19 cellular contexts compared by ENCODE assay signal in genomic region chrX:19616959-19617358, GRCh38.
DNase-seq lines count a peak whose midpoint lies in the region; ATAC-seq and TF ChIP-seq lines count a peak whose summit lies in the region.
"Had no signal": no experiment of that assay in that cellular context is flagged by ENCODE, and none has a peak within 500 bp of the region (broad histone marks: within the 10 kb centered on the region; RNA-seq: fewer than 3 reads in every experiment).

No MANE protein-coding gene starts in this region.

- no peaks in the 10 kb centered on the region for H3K36me3 ChIP-seq in thyroid gland
- H3K36me3 ChIP-seq: tibial artery had no signal

- DNase-seq in activated naive CD4-positive, alpha-beta T cell treated with Interleukin-2 at 50 U/mL for 16 hours = no peak
- DNase-seq in activated naive CD8-positive, alpha-beta T cell treated with anti-CD3 and anti-CD28 coated beads, Interleukin-2, amount 50 U/mL, for 24 hours = no peak
- DNase-seq in foreskin fibroblast (peak; percentile 24 to 59), thyroid gland (no peak), retina (no peak), NCI-H345 treated with DMSO at 0.1 percent for 48 hours (lab: John Stamatoyannopoulos, UW; ENCODE audit: unreplicated experiment) (no peak)
- DNase-seq: ACHN; central memory CD4-positive, alpha-beta T cell; KBM-7; midbrain; NCI-H2029; NCI-H446 treated with DMSO at 0.1 percent for 48 hours; T-helper 1 cell; tibial artery had no signal

- no peaks in the 10 kb centered on the region for H3K9me3 Mint-ChIP-seq in activated naive CD4-positive, alpha-beta T cell treated with anti-CD3 and anti-CD28 coated beads, Interleukin-2, amount 50 U/mL, for 24 hours
- no peaks in the 10 kb centered on the region for H3K9me3 Mint-ChIP-seq in activated naive CD8-positive, alpha-beta T cell treated with anti-CD3 and anti-CD28 coated beads, Interleukin-2, amount 50 U/mL, for 24 hours
- H3K9me3 Mint-ChIP-seq: activated T-helper 1 cell treated with anti-CD3 and anti-CD28 coated beads, Interleukin-12 subunit alpha, Interleukin-12 subunit beta, Interleukin-2, Interleukin-4 antibody, amounts not matched to agents 30 ng/mL and 10 ng/mL and 1 ng/mL, durations not matched to agents 14 hours and 24 hours and 36 hours; stimulated activated memory B cell treated with anti-CD40 and anti-IgM and Interleukin-4, amounts not matched to agents 10 μg/mL and 1 μg/mL and 100 μg/mL, for 72 hours had no signal

- ATAC-seq in activated naive CD8-positive, alpha-beta T cell treated with anti-CD3 and anti-CD28 coated beads, Interleukin-2, amount 50 U/mL, for 24 hours = no peak
- no peak for ATAC-seq in GM18498 (IDR thresholded peaks at IDR 0.05; ENCODE audit: unreplicated experiment)
- ATAC-seq: HCT116; stimulated activated memory B cell treated with anti-CD40 and anti-IgM and Interleukin-4, amounts not matched to agents 10 μg/mL and 1 μg/mL and 100 μg/mL, for 72 hours had no signal

- H3K27ac Mint-ChIP-seq in activated naive CD4-positive, alpha-beta T cell treated with anti-CD3 and anti-CD28 coated beads, Interleukin-2, amount 50 U/mL, for 24 hours = peak overlapping the region; percentile 2
- peak overlapping the region; percentile 42 for H3K27ac Mint-ChIP-seq in activated naive CD8-positive, alpha-beta T cell treated with anti-CD3 and anti-CD28 coated beads, Interleukin-2, amount 50 U/mL, for 24 hours
- H3K27ac Mint-ChIP-seq: stimulated activated memory B cell treated with anti-CD40 and anti-IgM and Interleukin-4, amounts not matched to agents 10 μg/mL and 1 μg/mL and 100 μg/mL, for 72 hours had no signal

- H3K4me3 ChIP-seq in foreskin fibroblast (ENCODE audit: low read depth in 1 of 2, low read length in 2 of 2) (no peak overlapping the region), thyroid gland (replicated peaks in 1 of 3) (no peak overlapping the region)
- H3K4me3 ChIP-seq: tibial artery had no signal

- no peaks in the 10 kb centered on the region for H3K27me3 ChIP-seq in thyroid gland
- H3K27me3 ChIP-seq: tibial artery had no signal

- peaks cover 3% of the 10 kb centered on the region for H3K36me3 Mint-ChIP-seq in activated naive CD4-positive, alpha-beta T cell treated with anti-CD3 and anti-CD28 coated beads, Interleukin-2, amount 50 U/mL, for 24 hours
- no peaks in the 10 kb centered on the region for H3K36me3 Mint-ChIP-seq in activated naive CD8-positive, alpha-beta T cell treated with anti-CD3 and anti-CD28 coated beads, Interleukin-2, amount 50 U/mL, for 24 hours (ENCODE audit: low read depth)

- peaks cover 22% of the 10 kb centered on the region for H3K4me1 Mint-ChIP-seq in activated naive CD4-positive, alpha-beta T cell treated with anti-CD3 and anti-CD28 coated beads, Interleukin-2, amount 50 U/mL, for 24 hours
- H3K4me1 Mint-ChIP-seq in activated naive CD8-positive, alpha-beta T cell treated with anti-CD3 and anti-CD28 coated beads, Interleukin-2, amount 50 U/mL, for 24 hours = peaks cover 5% of the 10 kb centered on the region

- H3K27ac ChIP-seq in thyroid gland = peak overlapping the region; percentile 19 to 36 (median 30)
- H3K27ac ChIP-seq: tibial artery had no signal

- no peaks in the 10 kb centered on the region for H3K27me3 Mint-ChIP-seq in activated naive CD4-positive, alpha-beta T cell treated with anti-CD3 and anti-CD28 coated beads, Interleukin-2, amount 50 U/mL, for 24 hours
- H3K27me3 Mint-ChIP-seq in activated naive CD8-positive, alpha-beta T cell treated with anti-CD3 and anti-CD28 coated beads, Interleukin-2, amount 50 U/mL, for 24 hours = no peaks in the 10 kb centered on the region
- H3K27me3 Mint-ChIP-seq: stimulated activated memory B cell treated with anti-CD40 and anti-IgM and Interleukin-4, amounts not matched to agents 10 μg/mL and 1 μg/mL and 100 μg/mL, for 72 hours had no signal

- TF ChIP-seq CTCF in foreskin fibroblast (IDR thresholded peaks at IDR 0.05; ENCODE audit: low read depth, low read length) = no peak
- no peak for TF ChIP-seq CTCF in thyroid gland (IDR thresholded peaks at IDR 0.05)

- TF ChIP-seq POLR2A in thyroid gland (IDR thresholded peaks at IDR 0.05) = no peak

- H3K4me3 Mint-ChIP-seq in activated naive CD4-positive, alpha-beta T cell treated with anti-CD3 and anti-CD28 coated beads, Interleukin-2, amount 50 U/mL, for 24 hours = no peak overlapping the region
- no peak overlapping the region for H3K4me3 Mint-ChIP-seq in activated naive CD8-positive, alpha-beta T cell treated with anti-CD3 and anti-CD28 coated beads, Interleukin-2, amount 50 U/mL, for 24 hours
- H3K4me3 Mint-ChIP-seq: activated T-helper 1 cell treated with anti-CD3 and anti-CD28 coated beads, Interleukin-12 subunit alpha, Interleukin-12 subunit beta, Interleukin-2, Interleukin-4 antibody, amounts not matched to agents 30 ng/mL and 10 ng/mL and 1 ng/mL, durations not matched to agents 14 hours and 24 hours and 36 hours; stimulated activated memory B cell treated with anti-CD40 and anti-IgM and Interleukin-4, amounts not matched to agents 10 μg/mL and 1 μg/mL and 100 μg/mL, for 72 hours had no signal

- H3K9me3 ChIP-seq in thyroid gland = no peaks in the 10 kb centered on the region

- 79 to 85% methylated on average over 1 of the region's 1 CpG for WGBS in thyroid gland, 2 donors

- intact Hi-C loops in thyroid gland (cut with DNase I) = no loop called here

- peaks cover 4 to 15% of the 10 kb centered on the region in 2 donors for H3K4me1 ChIP-seq in thyroid gland
- H3K4me1 ChIP-seq: tibial artery had no signal

Comparison
In these comparisons a context has a peak if more than half of its experiments do, and no peak if none do; other contexts are left out.
1. DNase-seq: peak in foreskin fibroblast (2 of 2); none in activated naive CD4-positive, alpha-beta T cell treated with Interleukin-2 at 50 U/mL for 16 hours (single experiment), activated naive CD8-positive, alpha-beta T cell treated with anti-CD3 and anti-CD28 coated beads, Interleukin-2, amount 50 U/mL, for 24 hours (single experiment), thyroid gland (0 of 2), retina (single experiment) and NCI-H345 treated with DMSO at 0.1 percent for 48 hours (single experiment).